Comparison of ENCODE assay signal across 20 cellular contexts in genomic region chr17:44677136-44677535, GRCh38. TPM values are rescaled to one million over a fixed set of nuclear protein-coding genes. Genes with fewer than 3 reads are reported as not detected.
DNase-seq lines count a peak whose midpoint lies in the region; ATAC-seq and TF ChIP-seq lines count a peak whose summit lies in the region.
"Had no signal": no experiment of that assay in that cellular context is flagged by ENCODE, and none has a peak within 500 bp of the region (broad histone marks: within the 10 kb centered on the region; RNA-seq: fewer than 3 reads in every experiment).

No MANE protein-coding gene starts in this region.

- no peak overlapping the region for H3K4me3 ChIP-seq in RWPE2 (ENCODE audit: severe bottlenecking)
- H3K4me3 ChIP-seq: BLaER1, lung, pancreas, skin epidermis, tibial artery had no signal

- no peaks in the 10 kb centered on the region for H3K9me3 ChIP-seq in RWPE2 (ENCODE audit: severe bottlenecking)
- H3K9me3 ChIP-seq: BLaER1, pancreas, tibial artery had no signal

- H3K27ac Mint-ChIP-seq in progenitor cell of endocrine pancreas (peak overlapping the region; percentile 15), natural killer cell (no peak overlapping the region)
- no peak overlapping the region for H3K27ac Mint-ChIP-seq in activated T-cell treated with anti-CD3 and anti-CD28 coated beads, Interleukin-2, amount 50 U/mL, for 72 hours
- H3K27ac Mint-ChIP-seq: activated B cell treated with CpG ODN at 0.5 μM for 24 hours; activated naive CD8-positive, alpha-beta T cell; activated T-helper 1 cell treated with anti-CD3 and anti-CD28 coated beads, Interleukin-12 subunit alpha, Interleukin-12 subunit beta, Interleukin-2, Interleukin-4 antibody, amounts not matched to agents 30 ng/mL and 10 ng/mL and 1 ng/mL, durations not matched to agents 14 hours and 24 hours and 36 hours; T-helper 2 cell treated with Interferon-gamma antibody and Interleukin-4, amounts not matched to agents 5 μg/mL and 100 μg/mL, for 36 hours had no signal

- no peak for TF ChIP-seq CTCF in RWPE2 (IDR thresholded peaks at IDR 0.05; ENCODE audit: poor library complexity, severe bottlenecking)
- TF ChIP-seq CTCF in progenitor cell of endocrine pancreas (IDR thresholded peaks at IDR 0.05; ENCODE audit: unreplicated experiment), result no peak
- TF ChIP-seq CTCF in natural killer cell (IDR thresholded peaks at IDR 0.05), result no peak

- peak overlapping the region; percentile 29 for H3K27ac ChIP-seq in RWPE2 (ENCODE audit: poor library complexity, severe bottlenecking)
- H3K27ac ChIP-seq: BLaER1, pancreas, skin epidermis, tibial artery had no signal

- H3K36me3 ChIP-seq in RWPE2 (ENCODE audit: low read depth), result peaks cover 64% of the 10 kb centered on the region

- DNase-seq in EL (peak; percentile 62), RWPE2 (ENCODE audit: low spot score) (no peak), fibroblast of gingiva (ENCODE audit: low read depth) (peak; percentile 34), progenitor cell of endocrine pancreas (ENCODE audit: low spot score, unreplicated experiment) (no peak), NCI-H1694 (lab: John Stamatoyannopoulos, UW) (no peak), natural killer cell (no peak)
- DNase-seq in activated T-cell treated with anti-CD3 and anti-CD28 coated beads, Interleukin-2, amount 50 U/mL, for 72 hours, result no peak
- DNase-seq: activated B cell treated with CpG ODN at 0.5 μM for 24 hours; hippocampal formation; pancreas; stimulated activated naive CD8-positive, alpha-beta T cell treated with anti-CD3 and anti-CD28 coated beads, Interleukin-15, Interleukin-2, amounts not matched to agents 100 U/mL and 50 U/mL, for 24 hours; tibial artery had no signal

- H3K4me1 ChIP-seq in RWPE2 (ENCODE audit: insufficient read depth, poor library complexity, severe bottlenecking), result no peaks in the 10 kb centered on the region
- H3K4me1 ChIP-seq: BLaER1, pancreas, tibial artery had no signal

- H3K27me3 Mint-ChIP-seq in progenitor cell of endocrine pancreas, result no peaks in the 10 kb centered on the region
- no peaks in the 10 kb centered on the region for H3K27me3 Mint-ChIP-seq in activated T-cell treated with anti-CD3 and anti-CD28 coated beads, Interleukin-2, amount 50 U/mL, for 72 hours (ENCODE audit: low read depth)
- H3K27me3 Mint-ChIP-seq in natural killer cell (ENCODE audit: low read depth in 2 of 2), result no peaks in the 10 kb centered on the region
- H3K27me3 Mint-ChIP-seq: activated B cell treated with CpG ODN at 0.5 μM for 24 hours; activated naive CD8-positive, alpha-beta T cell had no signal

- H3K9me3 Mint-ChIP-seq in progenitor cell of endocrine pancreas (ENCODE audit: low read depth), result no peaks in the 10 kb centered on the region
- H3K9me3 Mint-ChIP-seq in activated T-cell treated with anti-CD3 and anti-CD28 coated beads, Interleukin-2, amount 50 U/mL, for 72 hours, result no peaks in the 10 kb centered on the region
- no peaks in the 10 kb centered on the region for H3K9me3 Mint-ChIP-seq in natural killer cell
- H3K9me3 Mint-ChIP-seq: activated B cell treated with CpG ODN at 0.5 μM for 24 hours; activated T-helper 1 cell treated with anti-CD3 and anti-CD28 coated beads, Interleukin-12 subunit alpha, Interleukin-12 subunit beta, Interleukin-2, Interleukin-4 antibody, amounts not matched to agents 30 ng/mL and 10 ng/mL and 1 ng/mL, durations not matched to agents 14 hours and 24 hours and 36 hours; T-helper 2 cell treated with Interferon-gamma antibody and Interleukin-4, amounts not matched to agents 5 μg/mL and 100 μg/mL, for 36 hours had no signal

- H3K36me3 Mint-ChIP-seq in progenitor cell of endocrine pancreas (ENCODE audit: insufficient read depth) (peaks cover 17% of the 10 kb centered on the region), natural killer cell (peaks cover 23% of the 10 kb centered on the region)
- H3K36me3 Mint-ChIP-seq in activated T-cell treated with anti-CD3 and anti-CD28 coated beads, Interleukin-2, amount 50 U/mL, for 72 hours (ENCODE audit: insufficient read depth in 2 of 2), result peaks cover 2 to 13% of the 10 kb centered on the region in 2 donors

- intact Hi-C loops in natural killer cell (cut with micrococcal nuclease), result no loop called here

- H3K27me3 ChIP-seq in RWPE2 (ENCODE audit: insufficient read depth, poor library complexity, severe bottlenecking), result no peaks in the 10 kb centered on the region
- H3K27me3 ChIP-seq: BLaER1, pancreas, tibial artery had no signal

- ATAC-seq in RWPE2 (ENCODE audit: low read depth) (peak; percentile 53; the same call in 1 of the 3 replicates), GM21381 (IDR thresholded peaks at IDR 0.05; ENCODE audit: unreplicated experiment) (no peak), natural killer cell (no peak)
- no peak for ATAC-seq in activated T-cell treated with anti-CD3 and anti-CD28 coated beads, Interleukin-2, amount 50 U/mL, for 72 hours (replicated peaks in 1 of 2)
- ATAC-seq: pancreas; stimulated activated naive CD8-positive, alpha-beta T cell treated with anti-CD3 and anti-CD28 coated beads, Interleukin-15, Interleukin-2, amounts not matched to agents 100 U/mL and 50 U/mL, for 24 hours had no signal

- H3K4me1 Mint-ChIP-seq in progenitor cell of endocrine pancreas (ENCODE audit: low read depth) (no peaks in the 10 kb centered on the region), natural killer cell (no peaks in the 10 kb centered on the region)
- H3K4me1 Mint-ChIP-seq in activated T-cell treated with anti-CD3 and anti-CD28 coated beads, Interleukin-2, amount 50 U/mL, for 72 hours (ENCODE audit: low read depth), result no peaks in the 10 kb centered on the region
- H3K4me1 Mint-ChIP-seq: activated B cell treated with CpG ODN at 0.5 μM for 24 hours had no signal

- H3K4me3 Mint-ChIP-seq in progenitor cell of endocrine pancreas (ENCODE audit: low read depth) (no peak overlapping the region), natural killer cell (no peak overlapping the region)
- H3K4me3 Mint-ChIP-seq in activated T-cell treated with anti-CD3 and anti-CD28 coated beads, Interleukin-2, amount 50 U/mL, for 72 hours, result no peak overlapping the region
- H3K4me3 Mint-ChIP-seq: activated B cell treated with CpG ODN at 0.5 μM for 24 hours; activated naive CD8-positive, alpha-beta T cell; activated T-helper 1 cell treated with anti-CD3 and anti-CD28 coated beads, Interleukin-12 subunit alpha, Interleukin-12 subunit beta, Interleukin-2, Interleukin-4 antibody, amounts not matched to agents 30 ng/mL and 10 ng/mL and 1 ng/mL, durations not matched to agents 14 hours and 24 hours and 36 hours; T-helper 2 cell treated with Interferon-gamma antibody and Interleukin-4, amounts not matched to agents 5 μg/mL and 100 μg/mL, for 36 hours had no signal

RNA-seq across cellular contexts. Expression of gene CCDC43, which starts 12.4 kb away (rescaled TPM):
- total RNA-seq in progenitor cell of endocrine pancreas (27.3 and 28.2 TPM in 2 replicates), natural killer cell (10 to 100 TPM; 20.2 to 26.9 (median 23.7) TPM)
- 10 to 100 TPM; 22.7 to 25.2 TPM for total RNA-seq in activated T-cell treated with anti-CD3 and anti-CD28 coated beads, Interleukin-2, amount 50 U/mL, for 72 hours

RNA-seq across cellular contexts. Expression of gene MEIOC, which starts 20.9 kb away (rescaled TPM):
- total RNA-seq in progenitor cell of endocrine pancreas (0.69 and 0.86 TPM in 2 replicates), natural killer cell (not detected)
- total RNA-seq in activated T-cell treated with anti-CD3 and anti-CD28 coated beads, Interleukin-2, amount 50 U/mL, for 72 hours, result under 1 TPM in 1 of 2 donors, not detected in 1; 0.82 TPM
- total RNA-seq: bronchial epithelial cell, lung, pancreas had no signal

RNA-seq across cellular contexts. Expression of gene DBF4B, which starts 31.3 kb away (rescaled TPM):
- 22.6 and 27.2 TPM in 2 replicates for total RNA-seq in progenitor cell of endocrine pancreas
- total RNA-seq in activated T-cell treated with anti-CD3 and anti-CD28 coated beads, Interleukin-2, amount 50 U/mL, for 72 hours, result 10 to 100 TPM; 24.7 to 34.4 TPM
- total RNA-seq in natural killer cell, result 1 to 10 TPM; 3.0 to 4.1 (median 4.1) TPM

Comparison
In these comparisons a context has a peak if more than half of its experiments do, and no peak if none do; other contexts are left out.
1. DNase-seq: peak in EL (single experiment) and fibroblast of gingiva (single experiment); none in RWPE2 (single experiment), progenitor cell of endocrine pancreas (single experiment), activated T-cell treated with anti-CD3 and anti-CD28 coated beads, Interleukin-2, amount 50 U/mL, for 72 hours (0 of 2), NCI-H1694 (single experiment) and natural killer cell (single experiment).